In genomic region chr7:134293029-134293740, GRCh38 we compare ENCODE assay signal across 1 cellular context.
A peak's percentile ranks its signal among the peaks of the same experiment; 100 is the strongest.
TF ChIP-seq lines count a peak whose summit lies in the region.

No MANE protein-coding gene starts in this region.

TF ChIP-seq in GM12878, 131 proteins besides CTCF, POLR2A, EP300 and RAD21 (continued from another document and continues in another):
- TF ChIP-seq ZBTB4 (CRISPR knock-in tag; IDR thresholded peaks at IDR 0.05) (no peak), REST (IDR thresholded peaks at IDR 0.05; ENCODE audit: low read depth, low read length) (no peak), PBX3 (IDR thresholded peaks at IDR 0.05; ENCODE audit: insufficient replicate concordance, low read depth, low read length) (no peak), EZH2 (IDR thresholded peaks at IDR 0.05; ENCODE audit: borderline replicate concordance, control insufficient read depth, low read depth, low read length) (no peak), IKZF2 (IDR thresholded peaks at IDR 0.05) (peak; percentile 86 to 93), KDM1A (IDR thresholded peaks at IDR 0.05; ENCODE audit: borderline replicate concordance) (no peak), BHLHE40 (IDR thresholded peaks at IDR 0.05; ENCODE audit: borderline replicate concordance in 1 of 2, low read depth in 2 of 2, low read length in 1 of 2) (peak; percentile 61 to 68; a peak in 3 of 4 replicates), SRF (IDR thresholded peaks at IDR 0.05; ENCODE audit: low read depth in 2 of 2, low read length in 2 of 2) (0 out of 4 replicates have a peak, but pooled peaks of 1 of the 2 experiments have one; percentile 37), BCL11A (IDR thresholded peaks at IDR 0.05; ENCODE audit: low read depth, low read length) (peak; percentile 67), RELB (IDR thresholded peaks at IDR 0.05; ENCODE audit: low read depth) (peak; percentile 73), CREM (IDR thresholded peaks at IDR 0.05; ENCODE audit: low read depth) (peak; percentile 82), SKIL (IDR thresholded peaks at IDR 0.05; ENCODE audit: low read depth, poor library complexity, severe bottlenecking) (peak; percentile 82), ZSCAN29 (IDR thresholded peaks at IDR 0.05) (0 out of 2 replicates have a peak, but pooled peaks have one; percentile 37), ATF7 (IDR thresholded peaks at IDR 0.05; ENCODE audit: low read depth) (peak; percentile 78), BCL3 (IDR thresholded peaks at IDR 0.05; ENCODE audit: borderline replicate concordance, insufficient read depth, low read depth, low read length, poor library complexity, severe bottlenecking) (peak; percentile 21), TCF3 (IDR thresholded peaks at IDR 0.05; ENCODE audit: borderline replicate concordance, insufficient read depth, low read depth, low read length) (peak; percentile 49; the same call in 1 of the 2 replicates), ZNF384 (IDR thresholded peaks at IDR 0.05; ENCODE audit: borderline replicate concordance, low read depth, low read length) (no peak), RB1 (IDR thresholded peaks at IDR 0.05; ENCODE audit: borderline replicate concordance) (peak; percentile 57; the same call in 1 of the 2 replicates), SMARCA5 (IDR thresholded peaks at IDR 0.05) (peak; percentile 78; the same call in 1 of the 2 replicates), USF1 (IDR thresholded peaks at IDR 0.05; ENCODE audit: borderline replicate concordance, extremely low read length, insufficient read depth, low read depth, low read length) (no peak), HDAC2 (IDR thresholded peaks at IDR 0.05) (no peak), MEF2A (IDR thresholded peaks at IDR 0.05; ENCODE audit: insufficient read depth, low read depth, low read length) (0 out of 2 replicates have a peak, but pooled peaks have one; percentile 55), BMI1 (IDR thresholded peaks at IDR 0.05; ENCODE audit: borderline replicate concordance) (peak; percentile 75), ZNF687 (IDR thresholded peaks at IDR 0.05) (no peak), STAT3 (IDR thresholded peaks at IDR 0.05; ENCODE audit: low read depth, low read length) (0 out of 2 replicates have a peak, but pooled peaks have one; percentile 64), HCFC1 (IDR thresholded peaks at IDR 0.05; ENCODE audit: low read length) (no peak), NRF1 (conservative IDR thresholded peaks at IDR 0.05; ENCODE audit: low read depth, low read length) (no peak), YBX1 (IDR thresholded peaks at IDR 0.05) (no peak), BRCA1 (IDR thresholded peaks at IDR 0.05; ENCODE audit: low read depth, low read length) (no peak), MTA3 (IDR thresholded peaks at IDR 0.05; ENCODE audit: borderline replicate concordance, low read length) (no peak), TBL1XR1 (IDR thresholded peaks at IDR 0.05; ENCODE audit: low read depth, low read length) (no peak), POLR2AphosphoS2 (IDR thresholded peaks at IDR 0.05; ENCODE audit: low read depth, low read length) (no peak), NBN (IDR thresholded peaks at IDR 0.05) (peak; percentile 98), SMAD1 (IDR thresholded peaks at IDR 0.05; ENCODE audit: low read depth, partially characterized antibody) (no peak), ZNF217 (IDR thresholded peaks at IDR 0.05) (no peak), SUZ12 (IDR thresholded peaks at IDR 0.05; ENCODE audit: unreplicated experiment) (no peak), BCLAF1 (IDR thresholded peaks at IDR 0.05) (no peak), RELA (IDR thresholded peaks at IDR 0.05; ENCODE audit: borderline replicate concordance, partially characterized antibody) (peak; percentile 39), RAD51 (IDR thresholded peaks at IDR 0.05) (no peak)
